In the genomic region with DNA sequence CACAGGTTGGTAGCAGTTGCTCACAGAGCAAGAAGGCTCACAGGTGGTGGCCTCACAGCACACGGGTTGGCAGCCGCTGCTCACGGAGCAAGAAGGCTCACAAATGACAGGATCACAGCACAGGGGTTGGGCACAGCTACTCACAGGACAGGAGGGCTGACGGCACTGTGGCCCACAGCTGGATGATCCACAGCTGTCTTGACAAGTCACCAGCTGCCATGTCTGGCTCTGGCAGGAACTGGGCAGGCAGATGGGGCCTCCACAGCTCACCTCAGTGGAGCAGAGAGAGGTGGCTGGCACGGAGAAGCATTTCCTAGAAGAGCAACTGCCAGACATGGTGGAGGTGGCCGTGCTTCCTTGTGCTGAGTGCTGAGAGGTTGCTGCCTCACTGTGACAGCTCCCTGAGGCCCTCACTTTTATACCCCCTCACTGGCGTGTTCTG, we compare ENCODE assay signal across 9 cellular contexts. TPM values are rescaled to one million over a fixed set of nuclear protein-coding genes. Genes with fewer than 3 reads are reported as not detected.
DNase-seq lines count a peak whose midpoint lies in the region; ATAC-seq and TF ChIP-seq lines count a peak whose summit lies in the region.
"Had no signal": no experiment of that assay in that cellular context is flagged by ENCODE, and none has a peak within 500 bp of the region (broad histone marks: within the 10 kb centered on the region; RNA-seq: fewer than 3 reads in every experiment).

Gene KRTAP16-1, minus strand, starts transcription at position 392 of the 442 bp plus-strand sequence. Its CDS starts 56 bp downstream, at position 336.

- no peaks in the 10 kb centered on the region for H3K79me2 ChIP-seq in KMS-11 (ENCODE audit: insufficient read depth, low read depth)

- H3K27me3 ChIP-seq in KMS-11 (ENCODE audit: insufficient read depth, low read depth) (no peaks in the 10 kb centered on the region), uterus (no peaks in the 10 kb centered on the region)
- no peaks in the 10 kb centered on the region for H3K27me3 ChIP-seq in effector memory CD4-positive, alpha-beta T cell (replicated peaks; ENCODE audit: control insufficient read depth, insufficient read depth, low read length, poor library complexity, severe bottlenecking)
- H3K27me3 ChIP-seq: thyroid gland had no signal

- H3K36me3 Mint-ChIP-seq in stimulated activated memory B cell treated with anti-CD40 and anti-IgM and Interleukin-4, amounts not matched to agents 10 μg/mL and 1 μg/mL and 100 μg/mL, for 72 hours: no peaks in the 10 kb centered on the region

- TF ChIP-seq POLR2A in uterus (IDR thresholded peaks at IDR 0.05): no peak

- H3K4me1 Mint-ChIP-seq in stimulated activated memory B cell treated with anti-CD40 and anti-IgM and Interleukin-4, amounts not matched to agents 10 μg/mL and 1 μg/mL and 100 μg/mL, for 72 hours: peaks cover 31% of the 10 kb centered on the region

- H3K4me1 ChIP-seq in KMS-11 (ENCODE audit: low read depth, poor library complexity, severe bottlenecking) (peaks cover 10% of the 10 kb centered on the region), uterus (no peaks in the 10 kb centered on the region)
- peaks cover 53% of the 10 kb centered on the region for H3K4me1 ChIP-seq in effector memory CD4-positive, alpha-beta T cell (ENCODE audit: control insufficient read depth, insufficient read depth, low read length, poor library complexity, severe bottlenecking)

- DNase-seq in activated CD4-positive, alpha-beta T cell treated with anti-CD3 and anti-CD28 coated beads, Interleukin-2, amount 50 U/mL, for 4 hours: peak; percentile 24 to 33
- DNase-seq in effector memory CD4-positive, alpha-beta T cell: peak; percentile 38 to 51 (median 42)
- DNase-seq in islet precursor cell (no peak), uterus (no peak)

- no peaks in the 10 kb centered on the region for H4K20me1 ChIP-seq in KMS-11 (ENCODE audit: insufficient read depth)

- peak within 1 kb of the TSS; percentile 48; the same call in 1 of the 2 replicates for H2AFZ ChIP-seq in KMS-11 (ENCODE audit: low read depth)

- H3K36me3 ChIP-seq in KMS-11 (ENCODE audit: insufficient read depth) (no peaks in the 10 kb centered on the region), uterus (no peaks in the 10 kb centered on the region)
- H3K36me3 ChIP-seq in effector memory CD4-positive, alpha-beta T cell (ENCODE audit: control insufficient read depth, insufficient read depth, low read length): no peaks in the 10 kb centered on the region
- H3K36me3 ChIP-seq: thyroid gland had no signal

- TF ChIP-seq CTCF in KMS-11 (conservative IDR thresholded peaks at IDR 0.05; ENCODE audit: low read depth, low read length) (no peak), uterus (IDR thresholded peaks at IDR 0.05) (no peak)

- H3K9me3 ChIP-seq in effector memory CD4-positive, alpha-beta T cell (ENCODE audit: control insufficient read depth, low read length): no peaks in the 10 kb centered on the region
- no peaks in the 10 kb centered on the region for H3K9me3 ChIP-seq in uterus
- H3K9me3 ChIP-seq: thyroid gland had no signal

- peaks cover 10% of the 10 kb centered on the region for H3K27me3 Mint-ChIP-seq in stimulated activated memory B cell treated with anti-CD40 and anti-IgM and Interleukin-4, amounts not matched to agents 10 μg/mL and 1 μg/mL and 100 μg/mL, for 72 hours

- peak; percentile 75 for ATAC-seq in stimulated activated memory B cell treated with anti-CD40 and anti-IgM and Interleukin-4, amounts not matched to agents 10 μg/mL and 1 μg/mL and 100 μg/mL, for 72 hours
- no peak for ATAC-seq in HG03520 (IDR thresholded peaks at IDR 0.05; ENCODE audit: unreplicated experiment)

- H3K9ac ChIP-seq in KMS-11: no peak within 1 kb of the TSS

- H3K27ac ChIP-seq in KMS-11 (no peak within 1 kb of the TSS), uterus (no peak within 1 kb of the TSS)
- H3K27ac ChIP-seq in effector memory CD4-positive, alpha-beta T cell (ENCODE audit: insufficient read depth, low read length, poor library complexity, severe bottlenecking): peak within 1 kb of the TSS; percentile 71
- H3K27ac ChIP-seq: thyroid gland had no signal

- intact Hi-C loops in uterus (cut with DNase I; ENCODE audit: low total_unique reads): no loop called here

- no peak within 1 kb of the TSS for H3K4me3 ChIP-seq in KMS-11 (IDR thresholded peaks at IDR 0.05; ENCODE audit: insufficient read depth, low read depth, low read length)
- H3K4me3 ChIP-seq in effector memory CD4-positive, alpha-beta T cell (ENCODE audit: insufficient read depth, low read depth, low read length, poor library complexity, severe bottlenecking): no peak within 1 kb of the TSS
- no peak within 1 kb of the TSS for H3K4me3 ChIP-seq in uterus
- H3K4me3 ChIP-seq: thyroid gland had no signal

- peak within 1 kb of the TSS; percentile 95 for H3K27ac Mint-ChIP-seq in stimulated activated memory B cell treated with anti-CD40 and anti-IgM and Interleukin-4, amounts not matched to agents 10 μg/mL and 1 μg/mL and 100 μg/mL, for 72 hours

- H3K4me3 Mint-ChIP-seq in stimulated activated memory B cell treated with anti-CD40 and anti-IgM and Interleukin-4, amounts not matched to agents 10 μg/mL and 1 μg/mL and 100 μg/mL, for 72 hours: peak within 1 kb of the TSS; percentile 52

- no peaks in the 10 kb centered on the region for H3K9me3 Mint-ChIP-seq in stimulated activated memory B cell treated with anti-CD40 and anti-IgM and Interleukin-4, amounts not matched to agents 10 μg/mL and 1 μg/mL and 100 μg/mL, for 72 hours

- peak within 1 kb of the TSS; percentile 25; the same call in 1 of the 2 replicates for H3K4me2 ChIP-seq in KMS-11

RNA-seq across cellular contexts. Expression of gene KRTAP16-1, which starts in this region (rescaled TPM):
- not detected for total RNA-seq in uterus
- total RNA-seq: fibroblast of lung, thyroid gland had no signal

Comparison
In these comparisons a context has a peak if more than half of its experiments do, and no peak if none do; other contexts are left out.
1. DNase-seq: peak in activated CD4-positive, alpha-beta T cell treated with anti-CD3 and anti-CD28 coated beads, Interleukin-2, amount 50 U/mL, for 4 hours (2 of 2) and effector memory CD4-positive, alpha-beta T cell (3 of 3); none in islet precursor cell (single experiment) and uterus (0 of 2).